In the genomic region with DNA sequence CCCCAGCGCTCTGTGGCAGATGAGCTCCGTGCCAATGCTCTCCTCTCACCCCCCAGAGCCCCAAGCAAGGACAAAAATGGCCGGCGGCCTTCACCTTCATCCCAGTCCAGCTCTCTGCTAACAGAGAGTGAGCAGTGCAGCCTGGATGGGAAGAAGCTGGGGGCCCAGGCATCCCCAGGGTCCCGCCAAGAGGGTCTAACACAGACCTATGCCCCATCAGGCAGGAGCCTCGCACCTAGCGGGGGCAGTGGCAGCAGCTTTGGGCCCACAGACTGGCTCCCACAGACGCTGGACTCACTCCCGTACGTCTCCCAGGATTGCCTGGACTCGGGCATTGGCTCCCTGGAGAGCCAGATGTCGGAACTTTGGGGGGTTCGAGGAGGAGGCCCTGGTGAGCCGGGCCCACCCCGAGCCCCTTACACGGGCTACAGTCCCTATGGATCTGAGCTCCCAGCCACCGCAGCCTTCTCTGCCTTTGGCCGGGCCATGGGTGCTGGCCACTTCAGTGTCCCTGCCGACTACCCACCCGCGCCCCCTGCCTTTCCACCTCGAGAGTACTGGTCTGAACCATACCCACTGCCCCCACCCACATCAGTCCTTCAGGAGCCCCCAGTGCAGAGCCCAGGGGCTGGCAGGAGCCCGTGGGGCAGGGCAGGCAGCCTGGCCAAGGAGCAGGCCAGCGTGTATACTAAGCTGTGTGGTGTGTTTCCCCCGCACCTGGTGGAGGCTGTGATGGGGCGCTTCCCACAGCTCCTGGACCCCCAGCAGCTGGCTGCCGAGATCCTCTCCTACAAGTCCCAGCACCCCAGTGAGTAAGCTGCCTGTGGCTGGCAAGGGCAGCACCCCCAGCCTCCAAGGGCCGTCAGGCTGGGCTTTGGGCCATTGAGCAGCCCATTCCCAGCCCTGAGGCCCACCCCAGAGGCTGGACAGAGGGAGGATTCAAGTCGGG, we compare ENCODE assay signal across 1 cellular context.
TF ChIP-seq lines count a peak whose summit lies in the region.

No MANE protein-coding gene starts in this region.

TF ChIP-seq in GM23338, 12 proteins besides CTCF, POLR2A, EP300 and RAD21 (continued from another document):
- TF ChIP-seq, protein P1, sequence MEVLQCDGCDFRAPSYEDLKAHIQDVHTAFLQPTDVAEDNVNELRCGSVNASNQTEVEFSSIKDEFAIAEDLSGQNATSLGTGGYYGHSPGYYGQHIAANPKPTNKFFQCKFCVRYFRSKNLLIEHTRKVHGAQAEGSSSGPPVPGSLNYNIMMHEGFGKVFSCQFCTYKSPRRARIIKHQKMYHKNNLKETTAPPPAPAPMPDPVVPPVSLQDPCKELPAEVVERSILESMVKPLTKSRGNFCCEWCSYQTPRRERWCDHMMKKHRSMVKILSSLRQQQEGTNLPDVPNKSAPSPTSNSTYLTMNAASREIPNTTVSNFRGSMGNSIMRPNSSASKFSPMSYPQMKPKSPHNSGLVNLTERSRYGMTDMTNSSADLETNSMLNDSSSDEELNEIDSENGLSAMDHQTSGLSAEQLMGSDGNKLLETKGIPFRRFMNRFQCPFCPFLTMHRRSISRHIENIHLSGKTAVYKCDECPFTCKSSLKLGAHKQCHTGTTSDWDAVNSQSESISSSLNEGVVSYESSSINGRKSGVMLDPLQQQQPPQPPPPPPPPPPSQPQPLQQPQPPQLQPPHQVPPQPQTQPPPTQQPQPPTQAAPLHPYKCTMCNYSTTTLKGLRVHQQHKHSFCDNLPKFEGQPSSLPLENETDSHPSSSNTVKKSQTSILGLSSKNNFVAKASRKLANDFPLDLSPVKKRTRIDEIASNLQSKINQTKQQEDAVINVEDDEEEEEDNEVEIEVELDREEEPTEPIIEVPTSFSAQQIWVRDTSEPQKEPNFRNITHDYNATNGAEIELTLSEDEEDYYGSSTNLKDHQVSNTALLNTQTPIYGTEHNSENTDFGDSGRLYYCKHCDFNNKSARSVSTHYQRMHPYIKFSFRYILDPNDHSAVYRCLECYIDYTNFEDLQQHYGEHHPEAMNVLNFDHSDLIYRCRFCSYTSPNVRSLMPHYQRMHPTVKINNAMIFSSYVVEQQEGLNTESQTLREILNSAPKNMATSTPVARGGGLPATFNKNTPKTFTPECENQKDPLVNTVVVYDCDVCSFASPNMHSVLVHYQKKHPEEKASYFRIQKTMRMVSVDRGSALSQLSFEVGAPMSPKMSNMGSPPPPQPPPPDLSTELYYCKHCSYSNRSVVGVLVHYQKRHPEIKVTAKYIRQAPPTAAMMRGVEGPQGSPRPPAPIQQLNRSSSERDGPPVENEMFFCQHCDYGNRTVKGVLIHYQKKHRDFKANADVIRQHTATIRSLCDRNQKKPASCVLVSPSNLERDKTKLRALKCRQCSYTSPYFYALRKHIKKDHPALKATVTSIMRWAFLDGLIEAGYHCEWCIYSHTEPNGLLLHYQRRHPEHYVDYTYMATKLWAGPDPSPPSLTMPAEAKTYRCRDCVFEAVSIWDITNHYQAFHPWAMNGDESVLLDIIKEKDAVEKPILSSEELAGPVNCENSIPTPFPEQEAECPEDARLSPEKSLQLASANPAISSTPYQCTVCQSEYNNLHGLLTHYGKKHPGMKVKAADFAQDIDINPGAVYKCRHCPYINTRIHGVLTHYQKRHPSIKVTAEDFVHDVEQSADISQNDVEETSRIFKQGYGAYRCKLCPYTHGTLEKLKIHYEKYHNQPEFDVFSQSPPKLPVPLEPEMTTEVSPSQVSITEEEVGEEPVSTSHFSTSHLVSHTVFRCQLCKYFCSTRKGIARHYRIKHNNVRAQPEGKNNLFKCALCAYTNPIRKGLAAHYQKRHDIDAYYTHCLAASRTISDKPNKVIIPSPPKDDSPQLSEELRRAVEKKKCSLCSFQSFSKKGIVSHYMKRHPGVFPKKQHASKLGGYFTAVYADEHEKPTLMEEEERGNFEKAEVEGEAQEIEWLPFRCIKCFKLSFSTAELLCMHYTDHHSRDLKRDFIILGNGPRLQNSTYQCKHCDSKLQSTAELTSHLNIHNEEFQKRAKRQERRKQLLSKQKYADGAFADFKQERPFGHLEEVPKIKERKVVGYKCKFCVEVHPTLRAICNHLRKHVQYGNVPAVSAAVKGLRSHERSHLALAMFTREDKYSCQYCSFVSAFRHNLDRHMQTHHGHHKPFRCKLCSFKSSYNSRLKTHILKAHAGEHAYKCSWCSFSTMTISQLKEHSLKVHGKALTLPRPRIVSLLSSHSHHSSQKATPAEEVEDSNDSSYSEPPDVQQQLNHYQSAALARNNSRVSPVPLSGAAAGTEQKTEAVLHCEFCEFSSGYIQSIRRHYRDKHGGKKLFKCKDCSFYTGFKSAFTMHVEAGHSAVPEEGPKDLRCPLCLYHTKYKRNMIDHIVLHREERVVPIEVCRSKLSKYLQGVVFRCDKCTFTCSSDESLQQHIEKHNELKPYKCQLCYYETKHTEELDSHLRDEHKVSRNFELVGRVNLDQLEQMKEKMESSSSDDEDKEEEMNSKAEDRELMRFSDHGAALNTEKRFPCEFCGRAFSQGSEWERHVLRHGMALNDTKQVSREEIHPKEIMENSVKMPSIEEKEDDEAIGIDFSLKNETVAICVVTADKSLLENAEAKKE (CRISPR knock-in tag; IDR thresholded peaks at IDR 0.05), result no peak
- TF ChIP-seq EZH2phosphoT487 (IDR thresholded peaks at IDR 0.05; ENCODE audit: unreplicated experiment) (no peak), CREB1 (CRISPR knock-in tag; IDR thresholded peaks at IDR 0.05; ENCODE audit: low read depth) (no peak), NANOG (IDR thresholded peaks at IDR 0.05; ENCODE audit: borderline replicate concordance) (no peak)
- TF ChIP-seq, protein P2, sequence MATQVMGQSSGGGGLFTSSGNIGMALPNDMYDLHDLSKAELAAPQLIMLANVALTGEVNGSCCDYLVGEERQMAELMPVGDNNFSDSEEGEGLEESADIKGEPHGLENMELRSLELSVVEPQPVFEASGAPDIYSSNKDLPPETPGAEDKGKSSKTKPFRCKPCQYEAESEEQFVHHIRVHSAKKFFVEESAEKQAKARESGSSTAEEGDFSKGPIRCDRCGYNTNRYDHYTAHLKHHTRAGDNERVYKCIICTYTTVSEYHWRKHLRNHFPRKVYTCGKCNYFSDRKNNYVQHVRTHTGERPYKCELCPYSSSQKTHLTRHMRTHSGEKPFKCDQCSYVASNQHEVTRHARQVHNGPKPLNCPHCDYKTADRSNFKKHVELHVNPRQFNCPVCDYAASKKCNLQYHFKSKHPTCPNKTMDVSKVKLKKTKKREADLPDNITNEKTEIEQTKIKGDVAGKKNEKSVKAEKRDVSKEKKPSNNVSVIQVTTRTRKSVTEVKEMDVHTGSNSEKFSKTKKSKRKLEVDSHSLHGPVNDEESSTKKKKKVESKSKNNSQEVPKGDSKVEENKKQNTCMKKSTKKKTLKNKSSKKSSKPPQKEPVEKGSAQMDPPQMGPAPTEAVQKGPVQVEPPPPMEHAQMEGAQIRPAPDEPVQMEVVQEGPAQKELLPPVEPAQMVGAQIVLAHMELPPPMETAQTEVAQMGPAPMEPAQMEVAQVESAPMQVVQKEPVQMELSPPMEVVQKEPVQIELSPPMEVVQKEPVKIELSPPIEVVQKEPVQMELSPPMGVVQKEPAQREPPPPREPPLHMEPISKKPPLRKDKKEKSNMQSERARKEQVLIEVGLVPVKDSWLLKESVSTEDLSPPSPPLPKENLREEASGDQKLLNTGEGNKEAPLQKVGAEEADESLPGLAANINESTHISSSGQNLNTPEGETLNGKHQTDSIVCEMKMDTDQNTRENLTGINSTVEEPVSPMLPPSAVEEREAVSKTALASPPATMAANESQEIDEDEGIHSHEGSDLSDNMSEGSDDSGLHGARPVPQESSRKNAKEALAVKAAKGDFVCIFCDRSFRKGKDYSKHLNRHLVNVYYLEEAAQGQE (IDR thresholded peaks at IDR 0.05; ENCODE audit: unreplicated experiment), result no peak
- TF ChIP-seq, protein P3, sequence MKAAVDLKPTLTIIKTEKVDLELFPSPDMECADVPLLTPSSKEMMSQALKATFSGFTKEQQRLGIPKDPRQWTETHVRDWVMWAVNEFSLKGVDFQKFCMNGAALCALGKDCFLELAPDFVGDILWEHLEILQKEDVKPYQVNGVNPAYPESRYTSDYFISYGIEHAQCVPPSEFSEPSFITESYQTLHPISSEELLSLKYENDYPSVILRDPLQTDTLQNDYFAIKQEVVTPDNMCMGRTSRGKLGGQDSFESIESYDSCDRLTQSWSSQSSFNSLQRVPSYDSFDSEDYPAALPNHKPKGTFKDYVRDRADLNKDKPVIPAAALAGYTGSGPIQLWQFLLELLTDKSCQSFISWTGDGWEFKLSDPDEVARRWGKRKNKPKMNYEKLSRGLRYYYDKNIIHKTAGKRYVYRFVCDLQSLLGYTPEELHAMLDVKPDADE (IDR thresholded peaks at IDR 0.05), result no peak
TF ChIP-seq in GM23338: peak in this region for 0.
